ENCODE assay signal across 1 cellular context in the genomic region with DNA sequence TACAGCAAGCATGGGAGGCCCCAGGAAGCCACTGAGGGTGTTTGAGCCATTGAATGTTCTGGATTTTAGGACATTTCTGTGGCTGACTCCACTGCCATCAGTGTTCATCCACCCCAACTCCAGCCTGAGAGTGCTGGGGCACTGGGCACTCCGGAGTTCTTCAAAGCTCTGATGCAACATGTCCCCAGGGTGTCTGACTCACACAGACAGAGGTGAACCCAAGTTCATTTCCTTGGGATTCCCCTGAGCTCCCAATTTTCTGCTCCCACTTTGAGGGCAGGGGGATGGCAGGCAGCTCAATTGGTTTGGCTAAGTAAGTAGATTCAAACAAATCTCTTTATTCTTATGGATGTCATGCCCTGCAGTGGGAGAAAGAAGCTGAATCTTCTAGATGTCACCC.
A peak's percentile ranks its signal among the peaks of the same experiment; 100 is the strongest.
TF ChIP-seq lines count a peak whose summit lies in the region.

No MANE protein-coding gene starts in this region.

TF ChIP-seq in K562, 482 proteins besides CTCF, POLR2A, EP300 and RAD21:
- TF ChIP-seq, protein P1, sequence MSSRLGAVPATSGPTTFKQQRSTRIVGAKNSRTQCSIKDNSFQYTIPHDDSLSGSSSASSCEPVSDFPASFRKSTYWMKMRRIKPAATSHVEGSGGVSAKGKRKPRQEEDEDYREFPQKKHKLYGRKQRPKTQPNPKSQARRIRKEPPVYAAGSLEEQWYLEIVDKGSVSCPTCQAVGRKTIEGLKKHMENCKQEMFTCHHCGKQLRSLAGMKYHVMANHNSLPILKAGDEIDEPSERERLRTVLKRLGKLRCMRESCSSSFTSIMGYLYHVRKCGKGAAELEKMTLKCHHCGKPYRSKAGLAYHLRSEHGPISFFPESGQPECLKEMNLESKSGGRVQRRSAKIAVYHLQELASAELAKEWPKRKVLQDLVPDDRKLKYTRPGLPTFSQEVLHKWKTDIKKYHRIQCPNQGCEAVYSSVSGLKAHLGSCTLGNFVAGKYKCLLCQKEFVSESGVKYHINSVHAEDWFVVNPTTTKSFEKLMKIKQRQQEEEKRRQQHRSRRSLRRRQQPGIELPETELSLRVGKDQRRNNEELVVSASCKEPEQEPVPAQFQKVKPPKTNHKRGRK (tag; IDR thresholded peaks at IDR 0.05): no peak
- TF ChIP-seq ATF3 (IDR thresholded peaks at IDR 0.05): peak; percentile 29; the same call in 1 of the 2 replicates
- no peak for TF ChIP-seq ATF3 (CRISPR knock-in tag; conservative IDR thresholded peaks at IDR 0.05)
